ENCODE assay signal across 16 cellular contexts in the genomic region with DNA sequence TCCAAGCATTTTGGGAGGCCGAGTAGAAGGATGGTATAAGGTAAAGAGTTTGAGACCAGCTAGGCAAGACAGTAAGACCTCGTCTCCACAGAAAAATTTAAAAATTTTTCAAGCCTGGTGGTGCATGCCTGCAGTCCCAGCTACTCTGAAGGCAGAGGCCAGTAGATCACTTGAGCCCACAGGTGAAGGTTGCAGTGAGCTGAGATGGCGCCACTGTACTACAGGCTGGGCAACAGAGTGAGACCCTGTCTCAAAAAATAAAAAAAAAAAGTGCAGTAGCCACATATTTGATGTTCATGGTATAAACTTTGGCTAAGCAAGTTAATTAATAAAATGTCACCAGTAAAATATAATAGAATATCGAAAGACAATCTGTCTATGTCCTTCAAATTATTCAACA. TPM values are rescaled to one million over a fixed set of nuclear protein-coding genes. Genes with fewer than 3 reads are reported as not detected.
DNase-seq lines count a peak whose midpoint lies in the region; ATAC-seq, FAIRE-seq and TF ChIP-seq lines count a peak whose summit lies in the region.
"Had no signal": no experiment of that assay in that cellular context is flagged by ENCODE, and none has a peak within 500 bp of the region (broad histone marks: within the 10 kb centered on the region; RNA-seq: fewer than 3 reads in every experiment).

No MANE protein-coding gene starts in this region.

- H4K5ac ChIP-seq in H1 (ENCODE audit: insufficient read length, low read depth, low read length), result peak overlapping the region; percentile 80

- H3K27ac ChIP-seq in HepG2 (ENCODE audit: extremely low read length, insufficient read depth, low read length) (no peak overlapping the region), right lobe of liver (no peak overlapping the region), H1 (ENCODE audit: low read depth, low read length) (no peak overlapping the region)
- H3K27ac ChIP-seq: BLaER1 treated with 17β-estradiol and CSF1 and Interleukin-3, amounts not matched to agents 10 nM and 100 nM had no signal

- H2BK5ac ChIP-seq in H1 (ENCODE audit: low read depth, low read length), result peak overlapping the region; percentile 73; the same call in 1 of the 2 replicates

- no peak overlapping the region for H4K8ac ChIP-seq in H1 (ENCODE audit: extremely low read depth, insufficient read depth, low read length)

- H3K4me3 ChIP-seq in HepG2 (replicated peaks in 1 of 3; ENCODE audit: insufficient read depth in 1 of 3, low read depth in 2 of 3, low read length in 3 of 3) (no peak overlapping the region), right lobe of liver (no peak overlapping the region), H1 (ENCODE audit: extremely low read depth in 1 of 4, insufficient read depth in 2 of 4, low read depth in 3 of 4, low read length in 4 of 4) (peak overlapping the region in 1 of 4 experiments; percentile 39; a peak in 2 of 8 replicates)
- H3K4me3 ChIP-seq: BLaER1 treated with 17β-estradiol and CSF1 and Interleukin-3, amounts not matched to agents 10 nM and 100 nM had no signal

- no peaks in the 10 kb centered on the region for H3K23me2 ChIP-seq in H1 (ENCODE audit: low read depth, low read length)

- no peak overlapping the region for H3K4me2 ChIP-seq in HepG2 (ENCODE audit: low read depth, low read length)
- H3K4me2 ChIP-seq in H1 (ENCODE audit: insufficient read depth in 1 of 2, low read depth in 2 of 2, low read length in 2 of 2), result peak overlapping the region; percentile 52 to 56
- H3K4me2 ChIP-seq: BLaER1 treated with 17β-estradiol and CSF1 and Interleukin-3, amounts not matched to agents 10 nM and 100 nM had no signal

- BruUV-seq in HepG2 (replicated peaks; lab: Mats Ljungman, UMichigan), result no TSS peak

- CTCF ChIA-PET in HepG2 (lab: Yijun Ruan, JAX; ENCODE audit: low intra/inter-chr PET ratio, low total read pairs), result no interaction called here
- CTCF ChIA-PET in H1 (lab: Charles Lee; ENCODE audit: partially characterized antibody), result interaction anchor here (0.7 to 2.1 kb wide), 6 partner anchors 9 to 52 kb away, joined by 3 to 7 read pairs (median 4); no protein-coding TSS in a partner anchor

- H3K27me3 ChIP-seq in HepG2 (ENCODE audit: control insufficient read depth in 1 of 2, insufficient read depth in 2 of 2, low read length in 2 of 2), result no peaks in the 10 kb centered on the region
- no peaks in the 10 kb centered on the region for H3K27me3 ChIP-seq in right lobe of liver
- H3K27me3 ChIP-seq in H1 (replicated peaks in 1 of 4; ENCODE audit: control insufficient read depth in 3 of 4, extremely low read depth in 1 of 4, insufficient read depth in 3 of 4, low read length in 3 of 4), result no peaks in the 10 kb centered on the region
- H3K27me3 ChIP-seq: BLaER1 treated with 17β-estradiol and CSF1 and Interleukin-3, amounts not matched to agents 10 nM and 100 nM had no signal

- no peak for TF ChIP-seq RAD21 in HepG2 (CRISPR knock-in tag; IDR thresholded peaks at IDR 0.05)
- no peak for TF ChIP-seq RAD21 in H1 (IDR thresholded peaks at IDR 0.05 in 1 of 2, conservative IDR thresholded peaks at IDR 0.05 in 1 of 2; ENCODE audit: low read depth in 2 of 2, low read length in 2 of 2)

- no peak for FAIRE-seq in HepG2 (lab: Jason Lieb, UNC)
- FAIRE-seq in H1 (lab: Jason Lieb, UNC), result no peak
- FAIRE-seq: GM12891 had no signal

- H3K14ac ChIP-seq in H1 (ENCODE audit: insufficient read length), result no peak overlapping the region

- H3K79me1 ChIP-seq in H1 (ENCODE audit: low read depth, low read length), result 0 out of 2 replicates have a peak, but pooled peaks cover 3% of the 10 kb centered on the region

- no peak overlapping the region for H3K56ac ChIP-seq in H1 (replicated peaks; ENCODE audit: insufficient read length, low read depth, low read length)

- H3K79me2 ChIP-seq in HepG2 (ENCODE audit: insufficient read depth, low read length), result peaks cover 89% of the 10 kb centered on the region
- H3K79me2 ChIP-seq in H1 (ENCODE audit: control insufficient read depth in 1 of 2, insufficient read depth in 2 of 2, low read length in 2 of 2), result peaks cover 19 to 72% of the 10 kb centered on the region in 2 experiments

- TF ChIP-seq EP300 in HepG2 (IDR thresholded peaks at IDR 0.05; ENCODE audit: low read depth in 2 of 2, low read length in 2 of 2), result no peak
- no peak for TF ChIP-seq EP300 in HepG2 (CRISPR knock-in tag; IDR thresholded peaks at IDR 0.05; ENCODE audit: borderline replicate concordance)
- TF ChIP-seq EP300 in H1 (IDR thresholded peaks at IDR 0.05; ENCODE audit: borderline replicate concordance in 1 of 2, low read depth in 2 of 2, low read length in 2 of 2), result no peak

- peaks cover 6% of the 10 kb centered on the region for H3K9me3 Mint-ChIP-seq in neural crest cell
- H3K9me3 Mint-ChIP-seq: CD8-positive, alpha-beta T cell; IgD-negative memory B cell had no signal

- H3K4ac ChIP-seq in H1 (replicated peaks; ENCODE audit: insufficient read length, low read depth, low read length), result no peak overlapping the region

- no peaks in the 10 kb centered on the region for H3K9me3 ChIP-seq in HepG2 (ENCODE audit: low read length)
- H3K9me3 ChIP-seq in right lobe of liver, result no peaks in the 10 kb centered on the region
- no peaks in the 10 kb centered on the region for H3K9me3 ChIP-seq in H1 (ENCODE audit: insufficient read depth in 2 of 2, low read depth in 1 of 2, low read length in 1 of 2)
- H3K9me3 ChIP-seq: BLaER1 treated with 17β-estradiol and CSF1 and Interleukin-3, amounts not matched to agents 10 nM and 100 nM had no signal

- H2AFZ ChIP-seq in HepG2 (ENCODE audit: low read length) (no peak overlapping the region), H1 (ENCODE audit: low read length) (no peak overlapping the region)

- intact Hi-C loops in HepG2 (cut with micrococcal nuclease; ENCODE audit: unreplicated experiment) (no loop called here), right lobe of liver (cut with DNase I) (no loop called here)

- DNase-seq in HepG2 (ENCODE audit: low spot score) (no peak), right lobe of liver (no peak), H1 (ENCODE audit: low read depth in 1 of 2, low spot score in 2 of 2) (no peak), neural crest cell (ENCODE audit: low read depth, low spot score) (no peak), DMS79 treated with DMSO at 0.1 percent for 48 hours (lab: John Stamatoyannopoulos, UW) (no peak)
- no peak for DNase-seq in effector CD8-positive, alpha-beta T cell (lab: John Stamatoyannopoulos, UW)
- DNase-seq: 8988T; CD8-positive, alpha-beta T cell; Karpas-422; NCI-H1694 treated with DMSO at 0.1 percent for 48 hours; NCI-H446 treated with DMSO at 0.1 percent for 48 hours had no signal

- H3K4me1 ChIP-seq in HepG2 (ENCODE audit: insufficient read depth, low read length), result peaks cover 56% of the 10 kb centered on the region
- peaks cover 0 to 8% (median 0%) of the 10 kb centered on the region in 4 donors for H3K4me1 ChIP-seq in right lobe of liver
- peaks cover 8 to 29% (median 23%) of the 10 kb centered on the region in 4 experiments; a peak in 6 of 7 replicates for H3K4me1 ChIP-seq in H1 (replicated peaks in 1 of 4; ENCODE audit: control insufficient read depth in 3 of 4, insufficient read depth in 4 of 4, low read length in 3 of 4)
- H3K4me1 ChIP-seq: BLaER1 treated with 17β-estradiol and CSF1 and Interleukin-3, amounts not matched to agents 10 nM and 100 nM had no signal

- peak overlapping the region; percentile 20 for H4K91ac ChIP-seq in H1 (replicated peaks; ENCODE audit: insufficient read length, low read length)

- WGBS in HepG2 (ENCODE audit: low lambda C conversion rate), result over 99% methylated on average over 4 of the region's 4 CpGs
- 85% methylated on average over 3 of the region's 4 CpGs for WGBS in right lobe of liver (ENCODE audit: insufficient coverage, low coverage, low lambda C conversion rate, missing lambda C conversion rate)
- 70% methylated on average over 4 of the region's 4 CpGs; no CpG with 5 or more reads in 1 of the 2 experiments for WGBS in H1 (ENCODE audit: extremely low coverage in 1 of 2, insufficient coverage in 1 of 2, insufficient read length in 1 of 2, insufficient replicate concordance in 2 of 2, low coverage in 1 of 2, low lambda C conversion rate in 2 of 2, missing lambda C conversion rate in 1 of 2), 2 experiments

- H3K23ac ChIP-seq in H1 (ENCODE audit: insufficient read length), result no peak overlapping the region

- H2BK15ac ChIP-seq in H1 (ENCODE audit: low read length), result no peak overlapping the region

- peaks cover 63% of the 10 kb centered on the region for H3K4me1 Mint-ChIP-seq in neural crest cell
- H3K4me1 Mint-ChIP-seq: IgD-negative memory B cell had no signal

- H2BK12ac ChIP-seq in H1 (ENCODE audit: low read depth, low read length), result peak overlapping the region; percentile 80; the same call in 1 of the 2 replicates

- ATAC-seq in HepG2, result no peak
- no peak for ATAC-seq in right lobe of liver
- ATAC-seq in HG03139 (IDR thresholded peaks at IDR 0.05; ENCODE audit: unreplicated experiment), result no peak
- ATAC-seq: CD8-positive, alpha-beta T cell; Right ventricle myocardium inferior had no signal

- H3K18ac ChIP-seq in H1 (ENCODE audit: extremely low read depth, low read length), result peak overlapping the region; percentile 52; the same call in 1 of the 2 replicates

- H3K36me3 Mint-ChIP-seq in neural crest cell (ENCODE audit: low read depth), result peaks cover 9% of the 10 kb centered on the region
- H3K36me3 Mint-ChIP-seq: CD8-positive, alpha-beta T cell; IgD-negative memory B cell had no signal

- no peak overlapping the region for H3K27ac Mint-ChIP-seq in neural crest cell (ENCODE audit: unreplicated experiment)
- H3K27ac Mint-ChIP-seq: CD8-positive, alpha-beta T cell; IgD-negative memory B cell had no signal

- POLR2A ChIA-PET in HepG2 (lab: Yijun Ruan, JAX) (no interaction called here), H1 (lab: Charles Lee; ENCODE audit: partially characterized antibody) (interaction anchor here (2.0 to 4.2 kb wide), 3 partner anchors 9 to 28 kb away, joined by 10 to 23 read pairs (median 19); a partner anchor contains a TSS)

- peak overlapping the region; percentile 68 for H3K4me3 Mint-ChIP-seq in neural crest cell
- H3K4me3 Mint-ChIP-seq: CD8-positive, alpha-beta T cell; IgD-negative memory B cell had no signal

- H2BK20ac ChIP-seq in H1 (ENCODE audit: low read length), result peak overlapping the region; percentile 91

- in situ Hi-C loops in HepG2 (cut with HindIII; ENCODE audit: extremely low pct_ligation_motif_present, low pct_unique_long_range_greater_than_20kb), result no loop called here

- H3K27me3 Mint-ChIP-seq in neural crest cell (ENCODE audit: low read depth), result peaks cover 2% of the 10 kb centered on the region

- H2BK120ac ChIP-seq in H1 (replicated peaks; ENCODE audit: low read depth, low read length), result peak overlapping the region; percentile 25

- H4K20me1 ChIP-seq in HepG2 (ENCODE audit: insufficient read depth, low read length) (peaks cover 62% of the 10 kb centered on the region), H1 (replicated peaks in 1 of 2; ENCODE audit: control insufficient read depth in 1 of 2, insufficient read depth in 2 of 2, low read length in 2 of 2) (no peaks in the 10 kb centered on the region)
- H4K20me1 ChIP-seq: BLaER1 treated with 17β-estradiol and CSF1 and Interleukin-3, amounts not matched to agents 10 nM and 100 nM had no signal

- no peak for TF ChIP-seq CTCF in HepG2 (CRISPR knock-in tag; IDR thresholded peaks at IDR 0.05)
- TF ChIP-seq CTCF in right lobe of liver (IDR thresholded peaks at IDR 0.05), result no peak
- TF ChIP-seq CTCF in H1 (IDR thresholded peaks at IDR 0.05; ENCODE audit: control extremely low read depth in 1 of 3, insufficient read depth in 1 of 3, low read depth in 1 of 3, low read length in 3 of 3), result no peak
- TF ChIP-seq CTCF in neural crest cell (conservative IDR thresholded peaks at IDR 0.05), result no peak

- no peak overlapping the region for H2AK5ac ChIP-seq in H1 (ENCODE audit: low read depth, low read length)

- H3K9ac ChIP-seq in HepG2 (ENCODE audit: insufficient read depth, low read depth, low read length) (no peak overlapping the region), H1 (replicated peaks in 1 of 4; ENCODE audit: extremely low read depth in 1 of 4, low read depth in 3 of 4, low read length in 3 of 4) (no peak overlapping the region)
- H3K9ac ChIP-seq: BLaER1 treated with 17β-estradiol and CSF1 and Interleukin-3, amounts not matched to agents 10 nM and 100 nM had no signal

- TF ChIP-seq POLR2A in HepG2 (IDR thresholded peaks at IDR 0.05; ENCODE audit: insufficient read depth in 1 of 2, low read depth in 2 of 2, low read length in 2 of 2) (no peak), right lobe of liver (IDR thresholded peaks at IDR 0.05) (no peak), H1 (IDR thresholded peaks at IDR 0.05; ENCODE audit: control extremely low read depth in 1 of 2, low read depth in 2 of 2, low read length in 2 of 2) (no peak)

- H3K36me3 ChIP-seq in HepG2 (replicated peaks in 1 of 2; ENCODE audit: control insufficient read depth in 1 of 2, insufficient read depth in 2 of 2, low read length in 2 of 2), result no peaks in the 10 kb centered on the region
- H3K36me3 ChIP-seq in right lobe of liver, result no peaks in the 10 kb centered on the region
- peaks cover 0 to 4% (median 1%) of the 10 kb centered on the region in 4 experiments; a peak in 2 of 8 replicates for H3K36me3 ChIP-seq in H1 (ENCODE audit: control insufficient read depth in 2 of 4, insufficient read depth in 4 of 4, low read length in 3 of 4)
- H3K36me3 ChIP-seq: BLaER1 treated with 17β-estradiol and CSF1 and Interleukin-3, amounts not matched to agents 10 nM and 100 nM had no signal

RNA-seq across cellular contexts. Expression of a gene that starts 27.0 kb away (rescaled TPM):
- total RNA-seq in HepG2 (2016; rRNA removed; fragmentation: Illumina TruSeq; extraction: Trizol) (51.4 and 68.7 TPM in 2 replicates), right lobe of liver (10 to 100 TPM; 32.5 to 46.3 (median 44.1) TPM), neural crest cell (45.3 and 51.5 TPM in 2 replicates)
- total RNA-seq in HepG2 (2016; cell fraction: cytosol; rRNA removed; fragmentation: Illumina TruSeq; extraction: Trizol; ENCODE audit: low read depth), result 8.1 and 10.5 TPM in 2 replicates
- total RNA-seq in HepG2 (2016; cell fraction: insoluble cytoplasmic fraction; rRNA removed; fragmentation: Illumina TruSeq; extraction: Trizol), result 51.6 and 65.3 TPM in 2 replicates
- total RNA-seq in HepG2 (2016; cell fraction: membrane; rRNA removed; fragmentation: Illumina TruSeq; extraction: Trizol), result 23.6 and 26.4 TPM in 2 replicates
- 111 and 112 TPM in 2 replicates for total RNA-seq in HepG2 (2016; cell fraction: nucleus; rRNA removed; fragmentation: Illumina TruSeq; extraction: Trizol)
- polyA plus RNA-seq in HepG2 (2011; rRNA removed) (42.1 and 43.8 TPM in 2 replicates), H1 (2011; rRNA removed) (21.9 and 26.6 TPM in 2 replicates)
- polyA plus RNA-seq in HepG2 (2011; cell fraction: cytosol; rRNA removed), result 21.7 and 35.6 TPM in 2 replicates
- polyA plus RNA-seq in HepG2 (2011; cell fraction: nucleus; rRNA removed), result 35.4 and 41.4 TPM in 2 replicates
- 45.1 and 63.2 TPM in 2 replicates for polyA plus RNA-seq in HepG2 (2012)
- 1.6 TPM in 2 replicates for polyA plus RNA-seq in HepG2 (2016; cell fraction: cytosol; fragmentation: Illumina TruSeq; extraction: Trizol; ENCODE audit: low read depth)
- 39.9 and 43.3 TPM in 2 replicates for polyA plus RNA-seq in HepG2 (2016; cell fraction: insoluble cytoplasmic fraction; fragmentation: Illumina TruSeq; extraction: Trizol; ENCODE audit: low read depth)
- polyA plus RNA-seq in HepG2 (2016; cell fraction: membrane; fragmentation: Illumina TruSeq; extraction: Trizol; ENCODE audit: low read depth), result 7.6 and 7.9 TPM in 2 replicates
- 106 and 117 TPM in 2 replicates for polyA plus RNA-seq in HepG2 (2016; cell fraction: nucleus; fragmentation: Illumina TruSeq; extraction: Trizol; ENCODE audit: insufficient read depth, low read depth)
- 187 and 243 TPM in 2 replicates for polyA minus RNA-seq in HepG2 (2011; rRNA and poly(A)+ RNA removed; ENCODE audit: low replicate concordance)
- 60.2 and 70.2 TPM in 2 replicates for polyA minus RNA-seq in HepG2 (2011; cell fraction: cytosol; rRNA and poly(A)+ RNA removed)
- polyA minus RNA-seq in HepG2 (2011; cell fraction: nucleus; rRNA and poly(A)+ RNA removed), result 201 and 210 TPM in 2 replicates
- 57.6 and 61.7 TPM in 2 replicates for total RNA-seq in H1 (2021; fragmentation: NEBNext Ultra II Directional; extraction: Animal tissue kit (Norgen Biotek cat#: 25700))
- polyA plus RNA-seq in H1 (2011; cell fraction: cytosol; rRNA removed), result 29.3 TPM
- polyA plus RNA-seq in H1 (2011; cell fraction: nucleus; rRNA removed), result 42.1 TPM
- polyA plus RNA-seq in H1 (2012, experiment 1 of 2), result 21.3 to 30.0 TPM (median 27.5 TPM) in 4 replicates
- polyA plus RNA-seq in H1 (2012, experiment 2 of 2), result 2.0 TPM
- polyA plus RNA-seq in H1 (2013, experiment 1 of 2), result 38.0 TPM
- polyA plus RNA-seq in H1 (2013, experiment 2 of 2), result 39.9 TPM
- polyA minus RNA-seq in H1 (2011; rRNA and poly(A)+ RNA removed), result 165 and 166 TPM in 2 replicates
- 77.4 TPM for polyA minus RNA-seq in H1 (2011; cell fraction: cytosol; rRNA and poly(A)+ RNA removed)
- 154 TPM for polyA minus RNA-seq in H1 (2011; cell fraction: nucleus; rRNA and poly(A)+ RNA removed)
